2 cellular contexts compared by ENCODE assay signal in genomic region chr18:79719478-79720358, GRCh38.
TF ChIP-seq lines count a peak whose summit lies in the region.
"Not testable (repeated sequence)": the region's sequence is repeated elsewhere in the genome, so short reads cannot be mapped to it uniquely, and the experiment has no call there.

No MANE protein-coding gene starts in this region.

TF ChIP-seq in H1, 55 proteins besides CTCF, POLR2A, EP300 and RAD21:
- TF ChIP-seq CREB1 (IDR thresholded peaks at IDR 0.05): peak; percentile 3; the same call in 1 of the 2 replicates

TF ChIP-seq in HepG2, 621 proteins besides CTCF, POLR2A, EP300 and RAD21:
- TF ChIP-seq CREB1 (IDR thresholded peaks at IDR 0.05): peak; percentile 91
- TF ChIP-seq CREB1, ATF7 (CRISPR knock-in tag; IDR thresholded peaks at IDR 0.05): not testable (repeated sequence)
- TF ChIP-seq ATF1 (CRISPR knock-in tag; IDR thresholded peaks at IDR 0.05): 0 out of 2 replicates have a peak, but pooled peaks have one; percentile 33
- peak; percentile 97 for TF ChIP-seq ATF7 (IDR thresholded peaks at IDR 0.05)
- TF ChIP-seq HOXA3 (CRISPR knock-in tag; IDR thresholded peaks at IDR 0.05): peak; percentile 38
- TF ChIP-seq ZHX1 (CRISPR knock-in tag; IDR thresholded peaks at IDR 0.05; ENCODE audit: low read depth): peak; percentile 67; the same call in 1 of the 2 replicates
TF ChIP-seq in HepG2: peak in this region for 5; not testable (repeated sequence) for 616.
